Comparison of ENCODE assay signal across 8 cellular contexts in genomic region chr22:21468194-21469096, GRCh38. TPM values are rescaled to one million over a fixed set of nuclear protein-coding genes. Genes with fewer than 3 reads are reported as not detected.
A peak's percentile ranks its signal among the peaks of the same experiment; 100 is the strongest.
DNase-seq lines count a peak whose midpoint lies in the region; ATAC-seq and TF ChIP-seq lines count a peak whose summit lies in the region.
"Not testable (repeated sequence)": the region's sequence is repeated elsewhere in the genome, so short reads cannot be mapped to it uniquely, and the experiment has no call there.

No MANE protein-coding gene starts in this region.

- WGBS in upper lobe of left lung, 2 donors, result 0% methylated on average over 4 of the region's 60 CpGs; no CpG with 5 or more reads in 1 of the 2 donors

- TF ChIP-seq EP300 in upper lobe of left lung (IDR thresholded peaks at IDR 0.05), result not testable (repeated sequence)

- not testable (repeated sequence) for TF ChIP-seq CTCF in NB4 (IDR thresholded peaks at IDR 0.05; ENCODE audit: low read depth, low read length); dorsolateral prefrontal cortex (IDR thresholded peaks at IDR 0.05 in 54 of 56, conservative IDR thresholded peaks at IDR 0.05 in 2 of 56; ENCODE audit: low read depth in 1 of 56, partially characterized antibody in 56 of 56); upper lobe of left lung (IDR thresholded peaks at IDR 0.05)

- not testable (repeated sequence) for H3K36me3 ChIP-seq in upper lobe of left lung

- DNase-seq in NB4 (ENCODE audit: low read depth) (peak; percentile 93), dorsolateral prefrontal cortex (peak; percentile 75 to 90 (median 88)), left kidney (ENCODE audit: low read depth, low spot score) (peak; percentile 95), upper lobe of left lung (peak; percentile 96 to 98)
- peak; percentile 89 for DNase-seq in activated CD8-positive, alpha-beta memory T cell treated with anti-CD3 and anti-CD28 coated beads, Interleukin-2, amount 50 U/mL, for 4 hours

- not testable (repeated sequence) for H3K4me3 ChIP-seq in NB4 (ENCODE audit: low read depth, low read length)
- peak overlapping the region in 51 of 59 donors; percentile 24 to 64 (median 47) for H3K4me3 ChIP-seq in dorsolateral prefrontal cortex
- peak overlapping the region; percentile 2 to 42 (median 25) for H3K4me3 ChIP-seq in skin epidermis
- peak overlapping the region in 3 of 4 donors; percentile 44 to 51 (median 44) for H3K4me3 ChIP-seq in upper lobe of left lung

- intact Hi-C loops in dorsolateral prefrontal cortex (cut with DNase I), result not testable (repeated sequence)

- ATAC-seq in GM18861 (IDR thresholded peaks at IDR 0.05; ENCODE audit: unreplicated experiment) (peak; percentile 66), HG02870 (IDR thresholded peaks at IDR 0.05; ENCODE audit: unreplicated experiment) (peak; percentile 83), upper lobe of left lung (ENCODE audit: low FRiP score in 2 of 2) (peak; percentile 97 to 99)

- not testable (repeated sequence) for H3K27ac ChIP-seq in dorsolateral prefrontal cortex
- peak overlapping the region in 6 of 21 experiments; percentile 40 to 78 (median 60) for H3K27ac ChIP-seq in skin epidermis
- peak overlapping the region in 2 of 4 donors; percentile 61 to 66 for H3K27ac ChIP-seq in upper lobe of left lung

- not testable (repeated sequence) for H3K4me1 ChIP-seq in upper lobe of left lung

- H3K27me3 ChIP-seq in dorsolateral prefrontal cortex, upper lobe of left lung: not testable (repeated sequence)

- H3K9me3 ChIP-seq in upper lobe of left lung, result not testable (repeated sequence)

- TF ChIP-seq POLR2A in NB4 (IDR thresholded peaks at IDR 0.05; ENCODE audit: extremely low read depth, insufficient read length); upper lobe of left lung (IDR thresholded peaks at IDR 0.05): not testable (repeated sequence)

RNA-seq across cellular contexts. Expression of gene TMEM191C, which starts 1.3 kb away (rescaled TPM):
- total RNA-seq in dorsolateral prefrontal cortex, result 10 to 100 TPM in 47 of 120 experiments, 1 to 10 TPM in 73; 3.5 to 19.2 (median 9.1) TPM
- total RNA-seq in upper lobe of left lung, result 1 to 10 TPM in 5 of 6 donors, under 1 TPM in 1; 1.00 to 2.9 (median 1.5) TPM

RNA-seq across cellular contexts. Expression of gene HIC2, which starts 51.3 kb away (rescaled TPM):
- total RNA-seq in dorsolateral prefrontal cortex (10 to 100 TPM in 43 of 120 experiments, 1 to 10 TPM in 77; 5.5 to 16.3 (median 8.8) TPM), upper lobe of left lung (10 to 100 TPM in 1 of 6 donors, 1 to 10 TPM in 5; 4.4 to 11.5 (median 5.7) TPM)
